In the genomic region with DNA sequence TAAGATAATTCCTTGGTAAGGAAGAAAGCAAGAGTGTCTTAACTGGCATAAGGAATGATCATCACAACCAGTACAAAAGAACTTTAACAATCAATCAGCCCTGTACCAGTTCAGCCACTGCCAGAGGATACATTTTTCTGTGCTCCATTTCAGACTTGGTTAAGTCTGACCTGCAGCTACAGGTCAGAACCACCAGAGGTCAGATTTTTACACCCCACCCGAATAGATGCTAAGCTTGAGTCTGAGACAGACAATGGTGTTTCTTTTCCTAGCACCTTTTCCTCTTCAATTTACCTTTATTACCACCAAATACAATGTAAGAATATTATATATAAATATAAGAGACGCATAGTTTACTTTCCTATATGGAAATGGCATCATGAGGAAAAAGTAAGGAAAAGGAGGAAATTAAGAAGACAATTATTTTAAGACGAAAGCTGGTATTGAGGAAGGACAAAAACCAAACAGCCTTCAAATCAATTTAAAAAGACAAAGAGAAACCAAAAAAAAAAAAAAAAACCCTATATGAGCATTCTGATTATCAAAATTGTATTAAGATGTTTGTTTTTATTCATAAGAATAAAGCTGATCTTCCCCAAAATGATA, we compare ENCODE assay signal across 8 cellular contexts.
A peak's percentile ranks its signal among the peaks of the same experiment; 100 is the strongest.
DNase-seq lines count a peak whose midpoint lies in the region; ATAC-seq, FAIRE-seq and TF ChIP-seq lines count a peak whose summit lies in the region.

No MANE protein-coding gene starts in this region.

- H3K36me3 ChIP-seq in pancreas: no peaks in the 10 kb centered on the region

- no peaks in the 10 kb centered on the region for H3K36me3 Mint-ChIP-seq in activated CD4-positive, alpha-beta memory T cell treated with anti-CD3 and anti-CD28 coated beads for 36 hours
- no peaks in the 10 kb centered on the region for H3K36me3 Mint-ChIP-seq in activated CD4-positive, alpha-beta memory T cell treated with anti-CD3 and anti-CD28 coated beads, Interleukin-2, amount 10 ng/mL, durations not matched to agents 7 days and 5 days (ENCODE audit: low read depth)

- H3K27me3 Mint-ChIP-seq in activated CD4-positive, alpha-beta memory T cell treated with anti-CD3 and anti-CD28 coated beads for 36 hours: peaks cover 15% of the 10 kb centered on the region
- peaks cover 18% of the 10 kb centered on the region for H3K27me3 Mint-ChIP-seq in activated CD4-positive, alpha-beta memory T cell treated with anti-CD3 and anti-CD28 coated beads, Interleukin-2, amount 10 ng/mL, durations not matched to agents 7 days and 5 days

- no peaks in the 10 kb centered on the region for H3K9me3 ChIP-seq in pancreas

- no peak overlapping the region for H3K27ac Mint-ChIP-seq in activated CD4-positive, alpha-beta memory T cell treated with anti-CD3 and anti-CD28 coated beads for 36 hours
- no peak overlapping the region for H3K27ac Mint-ChIP-seq in activated CD4-positive, alpha-beta memory T cell treated with anti-CD3 and anti-CD28 coated beads, Interleukin-2, amount 10 ng/mL, durations not matched to agents 7 days and 5 days

- DNase-seq in activated CD4-positive, alpha-beta memory T cell treated with anti-CD3 and anti-CD28 coated beads for 36 hours: peak; percentile 11
- DNase-seq in activated CD4-positive, alpha-beta memory T cell treated with anti-CD3 and anti-CD28 coated beads, Interleukin-2, amount 10 ng/mL, durations not matched to agents 7 days and 5 days: no peak
- DNase-seq in SK-MEL-5 (ENCODE audit: low read depth, low spot score) (peak; percentile 57), fibroblast of pulmonary artery (ENCODE audit: low read depth) (peak; percentile 81), pancreas (no peak), NCI-H2227 treated with DMSO at 0.1 percent for 48 hours (lab: John Stamatoyannopoulos, UW) (no peak)

- H3K4me3 ChIP-seq in fibroblast of pulmonary artery (replicated peaks; ENCODE audit: low read depth, low read length) (no peak overlapping the region), pancreas (no peak overlapping the region)

- ATAC-seq in GM21515 (IDR thresholded peaks at IDR 0.05; ENCODE audit: unreplicated experiment) (peak; percentile 92), HG03558 (IDR thresholded peaks at IDR 0.05; ENCODE audit: extremely low read depth, unreplicated experiment) (peak; percentile 93), pancreas (peak in 3 of 4 donors; percentile 79 to 85 (median 82))

- peak; percentile 67 for FAIRE-seq in pancreas (lab: Jason Lieb, UNC)

- no peaks in the 10 kb centered on the region for H3K27me3 ChIP-seq in pancreas

- no peaks in the 10 kb centered on the region for H3K4me1 ChIP-seq in pancreas

- POLR2A ChIA-PET in activated CD4-positive, alpha-beta memory T cell treated with anti-CD3 and anti-CD28 coated beads for 36 hours (lab: Charles Lee): no interaction called here
- POLR2A ChIA-PET in activated CD4-positive, alpha-beta memory T cell treated with anti-CD3 and anti-CD28 coated beads, Interleukin-2, amount 10 ng/mL, durations not matched to agents 7 days and 5 days (lab: Charles Lee): no interaction called here

- in situ Hi-C loops in SK-MEL-5 (cut with HindIII; ENCODE audit: low pct_unique_long_range_greater_than_20kb, low sequenced_read_pairs): no loop called here

- H3K4me3 Mint-ChIP-seq in activated CD4-positive, alpha-beta memory T cell treated with anti-CD3 and anti-CD28 coated beads for 36 hours: no peak overlapping the region
- H3K4me3 Mint-ChIP-seq in activated CD4-positive, alpha-beta memory T cell treated with anti-CD3 and anti-CD28 coated beads, Interleukin-2, amount 10 ng/mL, durations not matched to agents 7 days and 5 days: no peak overlapping the region

- CTCF ChIA-PET in activated CD4-positive, alpha-beta memory T cell treated with anti-CD3 and anti-CD28 coated beads for 36 hours (lab: Charles Lee): interaction anchor here (0.6 to 1.7 kb wide), 6 partner anchors 9 to 705 kb away, joined by 4 to 22 read pairs (median 4); no protein-coding TSS in a partner anchor
- CTCF ChIA-PET in activated CD4-positive, alpha-beta memory T cell treated with anti-CD3 and anti-CD28 coated beads, Interleukin-2, amount 10 ng/mL, durations not matched to agents 7 days and 5 days (lab: Charles Lee): interaction anchor here (0.6 to 2.3 kb wide), 11 partner anchors 10 to 706 kb away, joined by 3 to 14 read pairs (median 4); no protein-coding TSS in a partner anchor

- H3K4me1 Mint-ChIP-seq in activated CD4-positive, alpha-beta memory T cell treated with anti-CD3 and anti-CD28 coated beads for 36 hours (ENCODE audit: low read depth): peaks cover 2% of the 10 kb centered on the region
- peaks cover 2% of the 10 kb centered on the region for H3K4me1 Mint-ChIP-seq in activated CD4-positive, alpha-beta memory T cell treated with anti-CD3 and anti-CD28 coated beads, Interleukin-2, amount 10 ng/mL, durations not matched to agents 7 days and 5 days

- intact Hi-C loops in activated CD4-positive, alpha-beta memory T cell treated with anti-CD3 and anti-CD28 coated beads for 36 hours (cut with micrococcal nuclease): loop anchor here (1.0 to 5.0 kb wide), 2 partner anchors 429 to 706 kb away; no protein-coding TSS in a partner anchor
- intact Hi-C loops in pancreas (cut with DNase I): loop anchor here in 1 of 3 donors (10.0 kb wide), 1 partner anchor 424 kb away; no protein-coding TSS in a partner anchor

- no peak overlapping the region for H3K27ac ChIP-seq in pancreas

- TF ChIP-seq CTCF in fibroblast of pulmonary artery (IDR thresholded peaks at IDR 0.05; ENCODE audit: low read length, missing control alignments) (peak; percentile 86), pancreas (IDR thresholded peaks at IDR 0.05) (peak; percentile 31 to 61 (median 38))

- H3K9me3 Mint-ChIP-seq in activated CD4-positive, alpha-beta memory T cell treated with anti-CD3 and anti-CD28 coated beads for 36 hours: no peaks in the 10 kb centered on the region
- no peaks in the 10 kb centered on the region for H3K9me3 Mint-ChIP-seq in activated CD4-positive, alpha-beta memory T cell treated with anti-CD3 and anti-CD28 coated beads, Interleukin-2, amount 10 ng/mL, durations not matched to agents 7 days and 5 days

- 32 to 35% methylated on average over 3 of the region's 3 CpGs for WGBS in pancreas, 2 donors

Comparison
In these comparisons a context has a peak if more than half of its experiments do, and no peak if none do; other contexts are left out.
1. DNase-seq: peak in activated CD4-positive, alpha-beta memory T cell treated with anti-CD3 and anti-CD28 coated beads for 36 hours (single experiment), SK-MEL-5 (single experiment) and fibroblast of pulmonary artery (single experiment); none in activated CD4-positive, alpha-beta memory T cell treated with anti-CD3 and anti-CD28 coated beads, Interleukin-2, amount 10 ng/mL, durations not matched to agents 7 days and 5 days (single experiment), pancreas (0 of 6) and NCI-H2227 treated with DMSO at 0.1 percent for 48 hours (single experiment).
2. Peak in every context shown above with its lines, with median percentiles within 50 percentile points of each other: ATAC-seq.